In the genomic region with DNA sequence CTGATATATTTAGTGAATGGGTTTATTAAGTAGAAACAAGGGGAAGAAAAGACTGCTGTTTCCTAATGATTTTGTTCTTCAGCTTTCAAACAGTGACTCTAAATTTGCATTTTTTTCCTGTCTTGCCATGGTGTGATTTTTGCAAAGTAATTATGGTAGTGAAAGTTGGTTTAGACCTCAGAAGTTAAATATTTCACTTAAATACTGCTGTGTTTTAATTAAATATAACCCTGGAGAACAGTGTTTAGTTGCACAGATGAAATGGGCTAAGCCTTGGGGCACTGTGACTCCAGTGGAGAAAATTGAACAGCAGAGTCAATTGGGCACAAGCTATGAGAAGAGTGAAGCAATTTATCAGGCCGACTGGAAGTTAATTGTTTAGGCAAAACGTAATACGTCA, we compare ENCODE assay signal across 22 cellular contexts.
DNase-seq lines count a peak whose midpoint lies in the region; ATAC-seq lines count a peak whose summit lies in the region.
"Had no signal": no experiment of that assay in that cellular context is flagged by ENCODE, and none has a peak within 500 bp of the region (broad histone marks: within the 10 kb centered on the region; RNA-seq: fewer than 3 reads in every experiment).

No MANE protein-coding gene starts in this region.

- no peaks in the 10 kb centered on the region for H3K4me1 Mint-ChIP-seq in activated naive CD4-positive, alpha-beta T cell treated with anti-CD3 and anti-CD28 coated beads, Interleukin-2, amount 10 ng/mL, durations not matched to agents 7 days and 5 days

- no peak for DNase-seq in activated CD8-positive, alpha-beta memory T cell treated with anti-CD3 and anti-CD28 coated beads, Interleukin-2, amount 50 U/mL, for 48 hours
- no peak for DNase-seq in activated naive CD4-positive, alpha-beta T cell treated with anti-CD3 and anti-CD28 coated beads, Interleukin-2, amount 10 ng/mL, durations not matched to agents 7 days and 5 days
- no peak for DNase-seq in activated naive CD4-positive, alpha-beta T cell treated with anti-CD3 and anti-CD28 coated beads, Interleukin-2, amount 50 U/mL, for 16 hours
- DNase-seq in activated CD4-positive, alpha-beta T cell treated with anti-CD3 and anti-CD28 coated beads for 4 hours, result no peak
- DNase-seq: activated CD4-positive, CD25-positive, alpha-beta regulatory T cell; caudate nucleus; DMS 273 treated with DMSO at 0.1 percent for 48 hours; NCI-H2081; NCI-H510A treated with DMSO at 0.1 percent for 48 hours; ovary; SIG-M5; stimulated activated CD4-positive, alpha-beta T cell treated with anti-CD3 and anti-CD28 coated beads, Interleukin-2, amount 100 ng/mL, for 48 hours; uterus had no signal

- H3K36me3 Mint-ChIP-seq in activated naive CD4-positive, alpha-beta T cell treated with anti-CD3 and anti-CD28 coated beads, Interleukin-2, amount 10 ng/mL, durations not matched to agents 7 days and 5 days, result no peaks in the 10 kb centered on the region

- H3K9me3 Mint-ChIP-seq in activated naive CD4-positive, alpha-beta T cell treated with anti-CD3 and anti-CD28 coated beads, Interleukin-2, amount 10 ng/mL, durations not matched to agents 7 days and 5 days, result no peaks in the 10 kb centered on the region
- H3K9me3 Mint-ChIP-seq: activated T-helper 2 cell treated with anti-CD3 and anti-CD28 coated beads, Interferon-gamma antibody, Interleukin-2, Interleukin-4, amounts not matched to agents 10 μg/mL and 5 μg/mL and 100 μg/mL, durations not matched to agents 14 hours and 24 hours and 36 hours; T-helper 2 cell treated with Interferon-gamma antibody and Interleukin-4, amounts not matched to agents 5 μg/mL and 100 μg/mL, for 36 hours had no signal

- no peak overlapping the region for H3K27ac Mint-ChIP-seq in activated naive CD4-positive, alpha-beta T cell treated with anti-CD3 and anti-CD28 coated beads, Interleukin-2, amount 10 ng/mL, durations not matched to agents 7 days and 5 days
- H3K27ac Mint-ChIP-seq: activated T-helper 2 cell treated with anti-CD3 and anti-CD28 coated beads, Interferon-gamma antibody, Interleukin-2, Interleukin-4, amounts not matched to agents 10 μg/mL and 5 μg/mL and 100 μg/mL, durations not matched to agents 14 hours and 24 hours and 36 hours; T-helper 2 cell treated with Interferon-gamma antibody and Interleukin-4, amounts not matched to agents 5 μg/mL and 100 μg/mL, for 36 hours had no signal

- ATAC-seq in GM18511 (IDR thresholded peaks at IDR 0.05; ENCODE audit: unreplicated experiment) (peak; percentile 81), GM19463 (IDR thresholded peaks at IDR 0.05; ENCODE audit: unreplicated experiment) (peak; percentile 63), HG02763 (IDR thresholded peaks at IDR 0.05; ENCODE audit: unreplicated experiment) (peak; percentile 67), HG03432 (IDR thresholded peaks at IDR 0.05; ENCODE audit: unreplicated experiment) (peak; percentile 61)
- ATAC-seq: A549, esophagus mucosa, K562 had no signal

- CTCF ChIA-PET in activated naive CD4-positive, alpha-beta T cell treated with anti-CD3 and anti-CD28 coated beads, Interleukin-2, amount 10 ng/mL, durations not matched to agents 7 days and 5 days (lab: Charles Lee), result no interaction called here

- H3K27me3 Mint-ChIP-seq in activated naive CD4-positive, alpha-beta T cell treated with anti-CD3 and anti-CD28 coated beads, Interleukin-2, amount 10 ng/mL, durations not matched to agents 7 days and 5 days, result no peaks in the 10 kb centered on the region

- no peak overlapping the region for H3K4me3 Mint-ChIP-seq in activated naive CD4-positive, alpha-beta T cell treated with anti-CD3 and anti-CD28 coated beads, Interleukin-2, amount 10 ng/mL, durations not matched to agents 7 days and 5 days
- H3K4me3 Mint-ChIP-seq: T-helper 2 cell treated with Interferon-gamma antibody and Interleukin-4, amounts not matched to agents 5 μg/mL and 100 μg/mL, for 36 hours had no signal
